In the genomic region with DNA sequence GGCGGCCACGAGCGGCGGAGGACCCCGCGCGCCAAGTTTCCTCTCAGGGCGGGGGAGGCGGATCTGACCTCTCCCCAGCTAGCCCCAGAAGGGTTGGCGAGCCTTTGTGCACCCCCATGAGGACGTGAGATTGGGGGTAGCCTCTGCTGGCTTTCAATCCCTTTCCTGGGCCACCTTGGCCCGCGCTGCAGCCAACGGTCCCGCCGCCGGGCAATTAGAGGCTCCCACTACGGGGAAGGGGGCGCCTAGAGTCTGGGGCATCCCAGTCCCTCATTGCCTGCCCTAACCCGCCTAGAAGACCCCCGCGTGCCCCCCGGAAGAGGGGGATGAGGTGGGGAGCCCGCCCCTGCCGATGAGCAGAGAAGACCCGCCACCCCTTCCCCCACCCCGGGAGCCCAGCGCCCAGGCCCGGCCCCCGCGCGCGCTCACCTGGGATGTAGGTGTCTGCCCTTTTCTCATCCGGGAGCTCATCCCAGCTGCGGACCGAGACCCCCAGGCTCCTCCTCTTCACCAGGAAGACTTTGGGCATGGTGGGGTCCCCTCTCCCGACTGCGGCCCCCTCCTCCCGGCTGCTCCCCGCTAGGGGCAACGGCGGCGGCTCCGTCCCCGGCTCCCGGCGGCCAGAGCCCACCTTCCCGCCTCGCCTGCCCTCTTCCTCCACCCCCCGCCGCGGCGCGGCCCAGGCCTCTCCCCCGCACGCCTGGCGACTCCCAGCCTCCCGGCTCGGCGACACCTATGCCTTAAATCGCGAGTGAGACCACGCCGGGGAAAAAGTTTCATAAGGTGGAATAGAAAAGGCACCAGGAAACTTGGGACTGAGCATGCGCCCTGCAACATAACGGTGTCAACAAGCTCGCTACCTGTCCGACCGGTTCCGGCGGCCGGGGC, we compare ENCODE assay signal across 1 cellular context.
A peak's percentile ranks its signal among the peaks of the same experiment; 100 is the strongest.
TF ChIP-seq lines count a peak whose summit lies in the region.

Gene OVOL2, minus strand, starts transcription at position 811 of the 888 bp plus-strand sequence. Its CDS starts 282 bp downstream, at position 529.

TF ChIP-seq in H1, 55 proteins besides CTCF, POLR2A, EP300 and RAD21 (continued from another document):
- TF ChIP-seq E2F6 (IDR thresholded peaks at IDR 0.05) (peak; percentile 40; the same call in 1 of the 2 replicates), TCF12 (IDR thresholded peaks at IDR 0.05; ENCODE audit: low read depth, low read length) (no peak), CEBPB (IDR thresholded peaks at IDR 0.05; ENCODE audit: low read depth, low read length) (no peak), EZH2 (IDR thresholded peaks at IDR 0.05; ENCODE audit: low read depth, low read length, severe bottlenecking) (no peak), CBX5 (IDR thresholded peaks at IDR 0.05; ENCODE audit: low read depth, low read length) (no peak), SP1 (IDR thresholded peaks at IDR 0.05; ENCODE audit: low read depth, low read length) (peak; percentile 81; the same call in 1 of the 2 replicates), CHD2 (IDR thresholded peaks at IDR 0.05; ENCODE audit: low read length) (no peak), KDM5A (IDR thresholded peaks at IDR 0.05; ENCODE audit: low read length) (no peak), CHD1 (IDR thresholded peaks at IDR 0.05; ENCODE audit: low read depth, low read length) (no peak), RXRA (IDR thresholded peaks at IDR 0.05; ENCODE audit: insufficient read depth, low read depth, low read length) (no peak), SAP30 (IDR thresholded peaks at IDR 0.05; ENCODE audit: insufficient read depth, insufficient replicate concordance, low read length) (no peak), POLR2AphosphoS5 (IDR thresholded peaks at IDR 0.05; ENCODE audit: low read depth, low read length) (no peak), SP4 (IDR thresholded peaks at IDR 0.05; ENCODE audit: low read length) (no peak), JUN (IDR thresholded peaks at IDR 0.05; ENCODE audit: low read depth, low read length) (no peak), TEAD4 (IDR thresholded peaks at IDR 0.05; ENCODE audit: low read depth, low read length) (no peak), RBBP5 (IDR thresholded peaks at IDR 0.05; ENCODE audit: borderline replicate concordance, low read depth, low read length) (no peak; the same call in 1 of the 2 replicates), HDAC2 (IDR thresholded peaks at IDR 0.05; ENCODE audit: borderline replicate concordance in 1 of 2, low read depth in 2 of 2, low read length in 2 of 2) (peak in 1 of 2 experiments; percentile 51; a peak in 1 of 4 replicates), KDM4A (IDR thresholded peaks at IDR 0.05; ENCODE audit: low read depth, low read length, severe bottlenecking) (peak; percentile 47), RNF2 (IDR thresholded peaks at IDR 0.05; ENCODE audit: borderline replicate concordance, low read depth, low read length, missing control alignments, poor library complexity, severe bottlenecking) (no peak), SUZ12 (IDR thresholded peaks at IDR 0.05; ENCODE audit: low read length) (peak; percentile 23; the same call in 1 of the 2 replicates), PHF8 (conservative IDR thresholded peaks at IDR 0.05; ENCODE audit: low read depth, low read length) (0 out of 2 replicates have a peak, but pooled peaks have one; percentile 24), HDAC6 (IDR thresholded peaks at IDR 0.05; ENCODE audit: low read depth, low read length) (no peak), ATF3 (IDR thresholded peaks at IDR 0.05; ENCODE audit: insufficient read depth, low read depth, low read length) (no peak), CTBP2 (IDR thresholded peaks at IDR 0.05; ENCODE audit: borderline replicate concordance, insufficient read depth, insufficient read length, low read length) (peak; percentile 91), RFX5 (IDR thresholded peaks at IDR 0.05; ENCODE audit: borderline replicate concordance, low read depth, low read length) (no peak), ZNF274 (IDR thresholded peaks at IDR 0.05; ENCODE audit: borderline replicate concordance, extremely low read depth, low read length) (no peak), MAFK (IDR thresholded peaks at IDR 0.05; ENCODE audit: low read depth, low read length) (no peak), EGR1 (IDR thresholded peaks at IDR 0.05; ENCODE audit: borderline replicate concordance, low read depth, low read length) (no peak), YY1 (IDR thresholded peaks at IDR 0.05; ENCODE audit: low read depth, low read length) (no peak), GTF2F1 (IDR thresholded peaks at IDR 0.05; ENCODE audit: borderline replicate concordance, low read depth, low read length) (no peak), POU5F1 (IDR thresholded peaks at IDR 0.05; ENCODE audit: low read depth, low read length) (no peak), SIRT6 (IDR thresholded peaks at IDR 0.05; ENCODE audit: low read length) (no peak), KDM1A (IDR thresholded peaks at IDR 0.05; ENCODE audit: borderline replicate concordance, low read length) (peak; percentile 90), TAF7 (optimal IDR thresholded peaks at IDR 0.05; ENCODE audit: borderline replicate concordance, low read depth, low read length) (no peak), BCL11A (IDR thresholded peaks at IDR 0.05; ENCODE audit: low read depth in 2 of 2, low read length in 2 of 2) (no peak), JUND (IDR thresholded peaks at IDR 0.05; ENCODE audit: low read length) (no peak), ASH2L (IDR thresholded peaks at IDR 0.05; ENCODE audit: low read length) (peak; percentile 82), FOSL1 (IDR thresholded peaks at IDR 0.05; ENCODE audit: insufficient read depth, low read depth, low read length) (no peak), BACH1 (IDR thresholded peaks at IDR 0.05; ENCODE audit: low read length) (no peak), TBP (IDR thresholded peaks at IDR 0.05; ENCODE audit: low read depth, low read length) (no peak; the same call in 1 of the 2 replicates), SIX5 (IDR thresholded peaks at IDR 0.05; ENCODE audit: low read depth, low read length) (no peak), SRF (IDR thresholded peaks at IDR 0.05; ENCODE audit: low read depth, low read length) (no peak), SIN3A (conservative IDR thresholded peaks at IDR 0.05 in 1 of 2, IDR thresholded peaks at IDR 0.05 in 1 of 2; ENCODE audit: low read depth in 1 of 2, low read length in 2 of 2) (0 out of 4 replicates have a peak, but pooled peaks of 1 of the 2 experiments have one; percentile 35), SP2 (IDR thresholded peaks at IDR 0.05; ENCODE audit: low read length) (no peak), CBX8 (IDR thresholded peaks at IDR 0.05; ENCODE audit: borderline replicate concordance, low read depth, low read length) (no peak), TAF1 (IDR thresholded peaks at IDR 0.05; ENCODE audit: low read depth, low read length) (0 out of 2 replicates have a peak, but pooled peaks have one; percentile 39), GABPA (IDR thresholded peaks at IDR 0.05; ENCODE audit: borderline replicate concordance, insufficient read depth, low read length) (no peak), NRF1 (IDR thresholded peaks at IDR 0.05; ENCODE audit: low read depth, low read length) (peak; percentile 37; the same call in 1 of the 2 replicates)
- TF ChIP-seq, protein P1, sequence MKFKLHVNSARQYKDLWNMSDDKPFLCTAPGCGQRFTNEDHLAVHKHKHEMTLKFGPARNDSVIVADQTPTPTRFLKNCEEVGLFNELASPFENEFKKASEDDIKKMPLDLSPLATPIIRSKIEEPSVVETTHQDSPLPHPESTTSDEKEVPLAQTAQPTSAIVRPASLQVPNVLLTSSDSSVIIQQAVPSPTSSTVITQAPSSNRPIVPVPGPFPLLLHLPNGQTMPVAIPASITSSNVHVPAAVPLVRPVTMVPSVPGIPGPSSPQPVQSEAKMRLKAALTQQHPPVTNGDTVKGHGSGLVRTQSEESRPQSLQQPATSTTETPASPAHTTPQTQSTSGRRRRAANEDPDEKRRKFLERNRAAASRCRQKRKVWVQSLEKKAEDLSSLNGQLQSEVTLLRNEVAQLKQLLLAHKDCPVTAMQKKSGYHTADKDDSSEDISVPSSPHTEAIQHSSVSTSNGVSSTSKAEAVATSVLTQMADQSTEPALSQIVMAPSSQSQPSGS (IDR thresholded peaks at IDR 0.05; ENCODE audit: low read length): no peak
- TF ChIP-seq, protein P2, sequence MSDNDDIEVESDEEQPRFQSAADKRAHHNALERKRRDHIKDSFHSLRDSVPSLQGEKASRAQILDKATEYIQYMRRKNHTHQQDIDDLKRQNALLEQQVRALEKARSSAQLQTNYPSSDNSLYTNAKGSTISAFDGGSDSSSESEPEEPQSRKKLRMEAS (IDR thresholded peaks at IDR 0.05): 0 out of 2 replicates have a peak, but pooled peaks have one; percentile 35
- TF ChIP-seq, protein P3, sequence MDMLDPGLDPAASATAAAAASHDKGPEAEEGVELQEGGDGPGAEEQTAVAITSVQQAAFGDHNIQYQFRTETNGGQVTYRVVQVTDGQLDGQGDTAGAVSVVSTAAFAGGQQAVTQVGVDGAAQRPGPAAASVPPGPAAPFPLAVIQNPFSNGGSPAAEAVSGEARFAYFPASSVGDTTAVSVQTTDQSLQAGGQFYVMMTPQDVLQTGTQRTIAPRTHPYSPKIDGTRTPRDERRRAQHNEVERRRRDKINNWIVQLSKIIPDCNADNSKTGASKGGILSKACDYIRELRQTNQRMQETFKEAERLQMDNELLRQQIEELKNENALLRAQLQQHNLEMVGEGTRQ (IDR thresholded peaks at IDR 0.05; ENCODE audit: low read length): no peak
- TF ChIP-seq, protein P4, sequence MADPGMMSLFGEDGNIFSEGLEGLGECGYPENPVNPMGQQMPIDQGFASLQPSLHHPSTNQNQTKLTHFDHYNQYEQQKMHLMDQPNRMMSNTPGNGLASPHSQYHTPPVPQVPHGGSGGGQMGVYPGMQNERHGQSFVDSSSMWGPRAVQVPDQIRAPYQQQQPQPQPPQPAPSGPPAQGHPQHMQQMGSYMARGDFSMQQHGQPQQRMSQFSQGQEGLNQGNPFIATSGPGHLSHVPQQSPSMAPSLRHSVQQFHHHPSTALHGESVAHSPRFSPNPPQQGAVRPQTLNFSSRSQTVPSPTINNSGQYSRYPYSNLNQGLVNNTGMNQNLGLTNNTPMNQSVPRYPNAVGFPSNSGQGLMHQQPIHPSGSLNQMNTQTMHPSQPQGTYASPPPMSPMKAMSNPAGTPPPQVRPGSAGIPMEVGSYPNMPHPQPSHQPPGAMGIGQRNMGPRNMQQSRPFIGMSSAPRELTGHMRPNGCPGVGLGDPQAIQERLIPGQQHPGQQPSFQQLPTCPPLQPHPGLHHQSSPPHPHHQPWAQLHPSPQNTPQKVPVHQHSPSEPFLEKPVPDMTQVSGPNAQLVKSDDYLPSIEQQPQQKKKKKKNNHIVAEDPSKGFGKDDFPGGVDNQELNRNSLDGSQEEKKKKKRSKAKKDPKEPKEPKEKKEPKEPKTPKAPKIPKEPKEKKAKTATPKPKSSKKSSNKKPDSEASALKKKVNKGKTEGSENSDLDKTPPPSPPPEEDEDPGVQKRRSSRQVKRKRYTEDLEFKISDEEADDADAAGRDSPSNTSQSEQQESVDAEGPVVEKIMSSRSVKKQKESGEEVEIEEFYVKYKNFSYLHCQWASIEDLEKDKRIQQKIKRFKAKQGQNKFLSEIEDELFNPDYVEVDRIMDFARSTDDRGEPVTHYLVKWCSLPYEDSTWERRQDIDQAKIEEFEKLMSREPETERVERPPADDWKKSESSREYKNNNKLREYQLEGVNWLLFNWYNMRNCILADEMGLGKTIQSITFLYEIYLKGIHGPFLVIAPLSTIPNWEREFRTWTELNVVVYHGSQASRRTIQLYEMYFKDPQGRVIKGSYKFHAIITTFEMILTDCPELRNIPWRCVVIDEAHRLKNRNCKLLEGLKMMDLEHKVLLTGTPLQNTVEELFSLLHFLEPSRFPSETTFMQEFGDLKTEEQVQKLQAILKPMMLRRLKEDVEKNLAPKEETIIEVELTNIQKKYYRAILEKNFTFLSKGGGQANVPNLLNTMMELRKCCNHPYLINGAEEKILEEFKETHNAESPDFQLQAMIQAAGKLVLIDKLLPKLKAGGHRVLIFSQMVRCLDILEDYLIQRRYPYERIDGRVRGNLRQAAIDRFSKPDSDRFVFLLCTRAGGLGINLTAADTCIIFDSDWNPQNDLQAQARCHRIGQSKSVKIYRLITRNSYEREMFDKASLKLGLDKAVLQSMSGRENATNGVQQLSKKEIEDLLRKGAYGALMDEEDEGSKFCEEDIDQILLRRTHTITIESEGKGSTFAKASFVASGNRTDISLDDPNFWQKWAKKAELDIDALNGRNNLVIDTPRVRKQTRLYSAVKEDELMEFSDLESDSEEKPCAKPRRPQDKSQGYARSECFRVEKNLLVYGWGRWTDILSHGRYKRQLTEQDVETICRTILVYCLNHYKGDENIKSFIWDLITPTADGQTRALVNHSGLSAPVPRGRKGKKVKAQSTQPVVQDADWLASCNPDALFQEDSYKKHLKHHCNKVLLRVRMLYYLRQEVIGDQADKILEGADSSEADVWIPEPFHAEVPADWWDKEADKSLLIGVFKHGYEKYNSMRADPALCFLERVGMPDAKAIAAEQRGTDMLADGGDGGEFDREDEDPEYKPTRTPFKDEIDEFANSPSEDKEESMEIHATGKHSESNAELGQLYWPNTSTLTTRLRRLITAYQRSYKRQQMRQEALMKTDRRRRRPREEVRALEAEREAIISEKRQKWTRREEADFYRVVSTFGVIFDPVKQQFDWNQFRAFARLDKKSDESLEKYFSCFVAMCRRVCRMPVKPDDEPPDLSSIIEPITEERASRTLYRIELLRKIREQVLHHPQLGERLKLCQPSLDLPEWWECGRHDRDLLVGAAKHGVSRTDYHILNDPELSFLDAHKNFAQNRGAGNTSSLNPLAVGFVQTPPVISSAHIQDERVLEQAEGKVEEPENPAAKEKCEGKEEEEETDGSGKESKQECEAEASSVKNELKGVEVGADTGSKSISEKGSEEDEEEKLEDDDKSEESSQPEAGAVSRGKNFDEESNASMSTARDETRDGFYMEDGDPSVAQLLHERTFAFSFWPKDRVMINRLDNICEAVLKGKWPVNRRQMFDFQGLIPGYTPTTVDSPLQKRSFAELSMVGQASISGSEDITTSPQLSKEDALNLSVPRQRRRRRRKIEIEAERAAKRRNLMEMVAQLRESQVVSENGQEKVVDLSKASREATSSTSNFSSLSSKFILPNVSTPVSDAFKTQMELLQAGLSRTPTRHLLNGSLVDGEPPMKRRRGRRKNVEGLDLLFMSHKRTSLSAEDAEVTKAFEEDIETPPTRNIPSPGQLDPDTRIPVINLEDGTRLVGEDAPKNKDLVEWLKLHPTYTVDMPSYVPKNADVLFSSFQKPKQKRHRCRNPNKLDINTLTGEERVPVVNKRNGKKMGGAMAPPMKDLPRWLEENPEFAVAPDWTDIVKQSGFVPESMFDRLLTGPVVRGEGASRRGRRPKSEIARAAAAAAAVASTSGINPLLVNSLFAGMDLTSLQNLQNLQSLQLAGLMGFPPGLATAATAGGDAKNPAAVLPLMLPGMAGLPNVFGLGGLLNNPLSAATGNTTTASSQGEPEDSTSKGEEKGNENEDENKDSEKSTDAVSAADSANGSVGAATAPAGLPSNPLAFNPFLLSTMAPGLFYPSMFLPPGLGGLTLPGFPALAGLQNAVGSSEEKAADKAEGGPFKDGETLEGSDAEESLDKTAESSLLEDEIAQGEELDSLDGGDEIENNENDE (IDR thresholded peaks at IDR 0.05; ENCODE audit: insufficient replicate concordance, low read length): no peak
